1 cellular context compared by ENCODE assay signal in the genomic region with DNA sequence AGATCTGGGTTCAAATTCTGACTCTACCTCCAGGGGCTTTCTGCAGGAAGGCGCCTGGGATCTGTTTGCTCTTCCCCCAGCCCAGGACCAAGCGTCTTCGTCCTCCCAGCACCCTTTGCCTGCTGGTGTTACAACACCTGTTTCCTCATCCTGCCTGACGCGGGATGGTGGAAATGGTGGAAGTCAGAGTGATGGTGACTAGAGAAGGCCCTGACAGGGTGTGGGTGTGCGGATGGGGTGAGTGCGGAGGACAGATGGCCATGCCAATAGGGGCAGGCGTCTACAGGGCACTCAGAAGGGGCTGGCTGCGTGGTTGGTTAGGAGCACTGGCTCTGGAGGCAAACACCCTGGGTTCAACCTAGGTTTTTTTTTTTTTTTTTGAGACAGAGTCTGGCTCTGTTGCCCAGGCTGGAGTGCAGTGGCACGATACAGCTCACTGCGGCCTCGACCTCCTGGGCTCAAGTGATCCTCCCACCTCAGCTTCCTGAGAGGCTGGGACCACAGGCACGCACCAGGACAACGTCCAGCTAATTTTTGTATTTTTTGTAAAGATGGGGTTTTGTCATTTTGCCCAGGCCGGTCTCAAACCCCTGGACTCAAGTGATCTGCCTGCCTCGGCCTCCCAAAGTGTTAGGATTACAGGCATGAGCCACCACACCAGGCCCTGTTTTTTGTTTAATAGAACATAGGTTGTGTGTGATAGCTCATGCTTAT.
TF ChIP-seq lines count a peak whose summit lies in the region.

No MANE protein-coding gene starts in this region.

TF ChIP-seq in HCT116, 20 proteins besides CTCF, POLR2A, EP300 and RAD21 (continued from another document):
- TF ChIP-seq, protein P1, sequence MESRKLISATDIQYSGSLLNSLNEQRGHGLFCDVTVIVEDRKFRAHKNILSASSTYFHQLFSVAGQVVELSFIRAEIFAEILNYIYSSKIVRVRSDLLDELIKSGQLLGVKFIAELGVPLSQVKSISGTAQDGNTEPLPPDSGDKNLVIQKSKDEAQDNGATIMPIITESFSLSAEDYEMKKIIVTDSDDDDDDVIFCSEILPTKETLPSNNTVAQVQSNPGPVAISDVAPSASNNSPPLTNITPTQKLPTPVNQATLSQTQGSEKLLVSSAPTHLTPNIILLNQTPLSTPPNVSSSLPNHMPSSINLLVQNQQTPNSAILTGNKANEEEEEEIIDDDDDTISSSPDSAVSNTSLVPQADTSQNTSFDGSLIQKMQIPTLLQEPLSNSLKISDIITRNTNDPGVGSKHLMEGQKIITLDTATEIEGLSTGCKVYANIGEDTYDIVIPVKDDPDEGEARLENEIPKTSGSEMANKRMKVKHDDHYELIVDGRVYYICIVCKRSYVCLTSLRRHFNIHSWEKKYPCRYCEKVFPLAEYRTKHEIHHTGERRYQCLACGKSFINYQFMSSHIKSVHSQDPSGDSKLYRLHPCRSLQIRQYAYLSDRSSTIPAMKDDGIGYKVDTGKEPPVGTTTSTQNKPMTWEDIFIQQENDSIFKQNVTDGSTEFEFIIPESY (IDR thresholded peaks at IDR 0.05; ENCODE audit: extremely low read depth, insufficient replicate concordance, low read length) = no peak
- TF ChIP-seq TCF7L2 (IDR thresholded peaks at IDR 0.05; ENCODE audit: borderline replicate concordance, extremely low read depth, insufficient read depth, insufficient read length) (no peak), SIN3A (IDR thresholded peaks at IDR 0.05; ENCODE audit: low read depth) (no peak), SRF (IDR thresholded peaks at IDR 0.05; ENCODE audit: low read depth) (no peak), JUND (IDR thresholded peaks at IDR 0.05) (no peak), ELF1 (IDR thresholded peaks at IDR 0.05; ENCODE audit: borderline replicate concordance, low read depth) (no peak), CEBPB (IDR thresholded peaks at IDR 0.05; ENCODE audit: low read depth) (no peak), SP1 (IDR thresholded peaks at IDR 0.05; ENCODE audit: low read depth) (no peak), EZH2phosphoT487 (IDR thresholded peaks at IDR 0.05; ENCODE audit: borderline replicate concordance) (no peak)
- TF ChIP-seq, protein P2, sequence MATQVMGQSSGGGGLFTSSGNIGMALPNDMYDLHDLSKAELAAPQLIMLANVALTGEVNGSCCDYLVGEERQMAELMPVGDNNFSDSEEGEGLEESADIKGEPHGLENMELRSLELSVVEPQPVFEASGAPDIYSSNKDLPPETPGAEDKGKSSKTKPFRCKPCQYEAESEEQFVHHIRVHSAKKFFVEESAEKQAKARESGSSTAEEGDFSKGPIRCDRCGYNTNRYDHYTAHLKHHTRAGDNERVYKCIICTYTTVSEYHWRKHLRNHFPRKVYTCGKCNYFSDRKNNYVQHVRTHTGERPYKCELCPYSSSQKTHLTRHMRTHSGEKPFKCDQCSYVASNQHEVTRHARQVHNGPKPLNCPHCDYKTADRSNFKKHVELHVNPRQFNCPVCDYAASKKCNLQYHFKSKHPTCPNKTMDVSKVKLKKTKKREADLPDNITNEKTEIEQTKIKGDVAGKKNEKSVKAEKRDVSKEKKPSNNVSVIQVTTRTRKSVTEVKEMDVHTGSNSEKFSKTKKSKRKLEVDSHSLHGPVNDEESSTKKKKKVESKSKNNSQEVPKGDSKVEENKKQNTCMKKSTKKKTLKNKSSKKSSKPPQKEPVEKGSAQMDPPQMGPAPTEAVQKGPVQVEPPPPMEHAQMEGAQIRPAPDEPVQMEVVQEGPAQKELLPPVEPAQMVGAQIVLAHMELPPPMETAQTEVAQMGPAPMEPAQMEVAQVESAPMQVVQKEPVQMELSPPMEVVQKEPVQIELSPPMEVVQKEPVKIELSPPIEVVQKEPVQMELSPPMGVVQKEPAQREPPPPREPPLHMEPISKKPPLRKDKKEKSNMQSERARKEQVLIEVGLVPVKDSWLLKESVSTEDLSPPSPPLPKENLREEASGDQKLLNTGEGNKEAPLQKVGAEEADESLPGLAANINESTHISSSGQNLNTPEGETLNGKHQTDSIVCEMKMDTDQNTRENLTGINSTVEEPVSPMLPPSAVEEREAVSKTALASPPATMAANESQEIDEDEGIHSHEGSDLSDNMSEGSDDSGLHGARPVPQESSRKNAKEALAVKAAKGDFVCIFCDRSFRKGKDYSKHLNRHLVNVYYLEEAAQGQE (IDR thresholded peaks at IDR 0.05; ENCODE audit: low read depth) = no peak
